Comparison of ENCODE assay signal across 8 cellular contexts in genomic region chr3:87225659-87226058, GRCh38.
DNase-seq lines count a peak whose midpoint lies in the region; ATAC-seq lines count a peak whose summit lies in the region.

No MANE protein-coding gene starts in this region.

- no peak for DNase-seq in T-helper 2 cell treated with Interferon-gamma antibody and Interleukin-4, amounts not matched to agents 5 μg/mL and 100 μg/mL, for 36 hours (ENCODE audit: low spot score)
- DNase-seq in T-helper 2 cell (no peak), NCI-H446 treated with DMSO at 0.1 percent for 48 hours (lab: John Stamatoyannopoulos, UW) (peak; percentile 24), fibroblast of gingiva (ENCODE audit: low read depth) (peak; percentile 14), pons (ENCODE audit: low spot score) (peak; percentile 78)
- DNase-seq in stimulated activated CD4-positive, alpha-beta T cell treated with anti-CD3 and anti-CD28 coated beads, Interleukin-2, amount 100 ng/mL, for 48 hours = no peak

- H3K27me3 Mint-ChIP-seq in T-helper 2 cell treated with Interferon-gamma antibody and Interleukin-4, amounts not matched to agents 5 μg/mL and 100 μg/mL, for 36 hours (ENCODE audit: low read depth) = peaks cover 34% of the 10 kb centered on the region

- no peak overlapping the region for H3K27ac Mint-ChIP-seq in T-helper 2 cell treated with Interferon-gamma antibody and Interleukin-4, amounts not matched to agents 5 μg/mL and 100 μg/mL, for 36 hours

- H3K4me1 Mint-ChIP-seq in T-helper 2 cell treated with Interferon-gamma antibody and Interleukin-4, amounts not matched to agents 5 μg/mL and 100 μg/mL, for 36 hours (ENCODE audit: low read depth) = peaks cover 17% of the 10 kb centered on the region

- no peaks in the 10 kb centered on the region for H3K9me3 Mint-ChIP-seq in T-helper 2 cell treated with Interferon-gamma antibody and Interleukin-4, amounts not matched to agents 5 μg/mL and 100 μg/mL, for 36 hours

- no peaks in the 10 kb centered on the region for H3K36me3 Mint-ChIP-seq in T-helper 2 cell treated with Interferon-gamma antibody and Interleukin-4, amounts not matched to agents 5 μg/mL and 100 μg/mL, for 36 hours (ENCODE audit: low read depth)

- peak overlapping the region; percentile 35 for H3K4me3 Mint-ChIP-seq in T-helper 2 cell treated with Interferon-gamma antibody and Interleukin-4, amounts not matched to agents 5 μg/mL and 100 μg/mL, for 36 hours

- ATAC-seq in GM21447 (IDR thresholded peaks at IDR 0.05; ENCODE audit: unreplicated experiment) (no peak), HG03457 (IDR thresholded peaks at IDR 0.05; ENCODE audit: unreplicated experiment) (no peak)

Comparison
In these comparisons a context has a peak if more than half of its experiments do, and no peak if none do; other contexts are left out.
1. DNase-seq: peak in NCI-H446 treated with DMSO at 0.1 percent for 48 hours (single experiment), fibroblast of gingiva (single experiment) and pons (single experiment); none in T-helper 2 cell treated with Interferon-gamma antibody and Interleukin-4, amounts not matched to agents 5 μg/mL and 100 μg/mL, for 36 hours (single experiment), T-helper 2 cell (0 of 5) and stimulated activated CD4-positive, alpha-beta T cell treated with anti-CD3 and anti-CD28 coated beads, Interleukin-2, amount 100 ng/mL, for 48 hours (0 of 2).